In the genomic region with DNA sequence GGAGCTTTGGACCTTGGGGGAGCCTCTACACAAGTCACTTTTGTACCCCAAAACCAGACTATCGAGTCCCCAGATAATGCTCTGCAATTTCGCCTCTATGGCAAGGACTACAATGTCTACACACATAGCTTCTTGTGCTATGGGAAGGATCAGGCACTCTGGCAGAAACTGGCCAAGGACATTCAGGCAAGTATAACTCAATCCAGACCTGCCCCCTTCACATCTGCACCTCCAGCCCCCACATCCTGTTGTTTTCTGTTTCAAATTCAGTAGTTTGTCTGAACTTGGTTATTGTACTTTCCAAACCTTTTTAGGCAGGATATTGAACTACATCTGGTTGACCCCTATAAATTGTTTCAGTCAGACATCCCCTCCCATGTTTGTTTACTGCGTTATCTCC, we compare ENCODE assay signal across 22 cellular contexts.
DNase-seq lines count a peak whose midpoint lies in the region; ATAC-seq, FAIRE-seq and TF ChIP-seq lines count a peak whose summit lies in the region.
"Had no signal": no experiment of that assay in that cellular context is flagged by ENCODE, and none has a peak within 500 bp of the region (broad histone marks: within the 10 kb centered on the region; RNA-seq: fewer than 3 reads in every experiment).

No MANE protein-coding gene starts in this region.

- no peaks in the 10 kb centered on the region for H3K27me3 Mint-ChIP-seq in MCF 10A (ENCODE audit: insufficient read depth, unreplicated experiment)
- H3K27me3 Mint-ChIP-seq in natural killer cell treated with Interleukin-12 subunit alpha and Interleukin-12 subunit beta and Interleukin-15 and Interleukin-18, amount 100 ng/mL, for 72 hours = no peaks in the 10 kb centered on the region

- TF ChIP-seq CTCF in breast epithelium (IDR thresholded peaks at IDR 0.05) = no peak
- no peak for TF ChIP-seq CTCF in MCF 10A (IDR thresholded peaks at IDR 0.05; ENCODE audit: unreplicated experiment)
- TF ChIP-seq CTCF in bronchial epithelial cell (IDR thresholded peaks at IDR 0.05; ENCODE audit: insufficient read depth, low read length, severe bottlenecking) = no peak
- no peak for TF ChIP-seq CTCF in adrenal gland (IDR thresholded peaks at IDR 0.05)

- H3K4me1 Mint-ChIP-seq in MCF 10A (ENCODE audit: insufficient read depth, unreplicated experiment) = no peaks in the 10 kb centered on the region
- peaks cover 19 to 23% of the 10 kb centered on the region in 2 donors for H3K4me1 Mint-ChIP-seq in natural killer cell treated with Interleukin-12 subunit alpha and Interleukin-12 subunit beta and Interleukin-15 and Interleukin-18, amount 100 ng/mL, for 72 hours (ENCODE audit: low read depth in 2 of 2)

- POLR2A ChIA-PET in MCF 10A (lab: Yijun Ruan, JAX) = no interaction called here

- H3K36me3 ChIP-seq in breast epithelium = no peaks in the 10 kb centered on the region
- no peaks in the 10 kb centered on the region for H3K36me3 ChIP-seq in bronchial epithelial cell (ENCODE audit: control insufficient read depth, insufficient read depth, low read length)
- H3K36me3 ChIP-seq in adrenal gland (replicated peaks in 1 of 2) = peaks cover 0 to 4% of the 10 kb centered on the region in 2 donors
- H3K36me3 ChIP-seq: BLaER1 had no signal

- peak; percentile 68 to 77 for ATAC-seq in natural killer cell treated with Interleukin-12 subunit alpha and Interleukin-12 subunit beta and Interleukin-15 and Interleukin-18, amount 100 ng/mL, for 72 hours
- ATAC-seq: CD8-positive, alpha-beta T cell; K562 had no signal

- H3K9me3 ChIP-seq in breast epithelium (no peaks in the 10 kb centered on the region), adrenal gland (replicated peaks in 1 of 3) (no peaks in the 10 kb centered on the region)
- H3K9me3 ChIP-seq: BLaER1 had no signal

- H3K4me3 ChIP-seq in breast epithelium (no peak overlapping the region), bronchial epithelial cell (ENCODE audit: low read depth, low read length) (no peak overlapping the region), adrenal gland (no peak overlapping the region)
- H3K4me3 ChIP-seq: BLaER1, K562 had no signal

- H3K27ac Mint-ChIP-seq in MCF 10A (ENCODE audit: low read depth, unreplicated experiment) = no peak overlapping the region
- H3K27ac Mint-ChIP-seq in natural killer cell treated with Interleukin-12 subunit alpha and Interleukin-12 subunit beta and Interleukin-15 and Interleukin-18, amount 100 ng/mL, for 72 hours = peak overlapping the region; percentile 59 to 64
- H3K27ac Mint-ChIP-seq: CD8-positive, alpha-beta T cell had no signal

- intact Hi-C loops in breast epithelium (cut with DNase I; ENCODE audit: low total_unique reads) (no loop called here), MCF 10A (cut with micrococcal nuclease) (no loop called here), adrenal gland (cut with DNase I) (loop anchor here in 1 of 2 donors (10.0 kb wide), 1 partner anchor 151 kb away; a partner anchor contains a TSS)

- H3K9me3 Mint-ChIP-seq in MCF 10A (ENCODE audit: unreplicated experiment) = no peaks in the 10 kb centered on the region
- H3K9me3 Mint-ChIP-seq in natural killer cell treated with Interleukin-12 subunit alpha and Interleukin-12 subunit beta and Interleukin-15 and Interleukin-18, amount 100 ng/mL, for 72 hours = no peaks in the 10 kb centered on the region
- H3K9me3 Mint-ChIP-seq: CD8-positive, alpha-beta T cell had no signal

- TF ChIP-seq POLR2A in breast epithelium (IDR thresholded peaks at IDR 0.05) (no peak), adrenal gland (IDR thresholded peaks at IDR 0.05) (no peak)

- CTCF ChIA-PET in MCF 10A (lab: Yijun Ruan, JAX) = interaction anchor here (1.0 to 8.3 kb wide), 3 partner anchors 19 to 151 kb away, joined by 3 to 94 read pairs (median 4); a partner anchor contains a TSS

- H3K27ac ChIP-seq in breast epithelium = peak overlapping the region; percentile 16 to 50
- no peak overlapping the region for H3K27ac ChIP-seq in adrenal gland
- H3K27ac ChIP-seq: BLaER1 had no signal

- no peaks in the 10 kb centered on the region for H3K36me3 Mint-ChIP-seq in MCF 10A (ENCODE audit: insufficient read depth, unreplicated experiment)
- H3K36me3 Mint-ChIP-seq in natural killer cell treated with Interleukin-12 subunit alpha and Interleukin-12 subunit beta and Interleukin-15 and Interleukin-18, amount 100 ng/mL, for 72 hours = no peaks in the 10 kb centered on the region
- H3K36me3 Mint-ChIP-seq: CD8-positive, alpha-beta T cell had no signal

- H3K4me3 Mint-ChIP-seq in MCF 10A (ENCODE audit: unreplicated experiment) = no peak overlapping the region
- no peak overlapping the region for H3K4me3 Mint-ChIP-seq in natural killer cell treated with Interleukin-12 subunit alpha and Interleukin-12 subunit beta and Interleukin-15 and Interleukin-18, amount 100 ng/mL, for 72 hours
- H3K4me3 Mint-ChIP-seq: CD8-positive, alpha-beta T cell had no signal

- FAIRE-seq in bronchial epithelial cell (lab: Jason Lieb, UNC) = peak; percentile 23
- FAIRE-seq: A204.1, H54, K562 had no signal

- H3K4me1 ChIP-seq in breast epithelium = peaks cover 0 to 4% of the 10 kb centered on the region in 2 donors
- peaks cover 0 to 15% of the 10 kb centered on the region in 2 donors for H3K4me1 ChIP-seq in adrenal gland (replicated peaks in 1 of 2)

- H3K27me3 ChIP-seq in breast epithelium = no peaks in the 10 kb centered on the region
- H3K27me3 ChIP-seq in bronchial epithelial cell (ENCODE audit: control insufficient read depth, insufficient read depth, low read length) = no peaks in the 10 kb centered on the region
- no peaks in the 10 kb centered on the region for H3K27me3 ChIP-seq in adrenal gland
- H3K27me3 ChIP-seq: BLaER1 had no signal

- DNase-seq in breast epithelium (ENCODE audit: low spot score in 2 of 2) (no peak), MCF 10A (ENCODE audit: unreplicated experiment) (no peak), bronchial epithelial cell (ENCODE audit: low read depth) (no peak), adrenal gland (no peak), COLO829 (ENCODE audit: low spot score) (no peak), NCI-H128 (lab: John Stamatoyannopoulos, UW; ENCODE audit: unreplicated experiment) (no peak), NCI-H748 (lab: John Stamatoyannopoulos, UW; ENCODE audit: unreplicated experiment) (no peak)
- DNase-seq in natural killer cell treated with Interleukin-12 subunit alpha and Interleukin-12 subunit beta and Interleukin-15 and Interleukin-18, amount 100 ng/mL, for 72 hours (ENCODE audit: low spot score) = no peak
- DNase-seq: CD8-positive, alpha-beta T cell; DMS79; MV-4-11; NCI-H1417; NCI-H187; NCI-H2107; NCI-H510A treated with DMSO at 0.1 percent for 48 hours; NCI-H82; RPMI8226; SHP77 treated with DMSO at 0.1 percent for 48 hours had no signal

- 81 to 86% (median 81%) methylated on average over 3 of the region's 3 CpGs for WGBS in adrenal gland, 4 donors

- BruUV-seq in MCF 10A (replicated peaks; lab: Mats Ljungman, UMichigan) = no TSS peak

Comparison
In these comparisons a context has a peak if more than half of its experiments do, and no peak if none do; other contexts are left out.
1. H3K27ac ChIP-seq: peak in breast epithelium (2 of 2); none in adrenal gland (0 of 5).